In genomic region chr17:78064708-78065107, GRCh38 we compare ENCODE assay signal across 24 cellular contexts.
"Had no signal": no experiment of that assay in that cellular context is flagged by ENCODE, and none has a peak within 500 bp of the region (broad histone marks: within the 10 kb centered on the region; RNA-seq: fewer than 3 reads in every experiment).

No MANE protein-coding gene starts in this region.

- H3K27ac ChIP-seq: brain microvascular endothelial cell, coronary artery, epithelial cell of prostate, esophagus squamous epithelium, gastroesophageal sphincter, heart right ventricle, hepatocyte had no signal

- H3K9me3 Mint-ChIP-seq: activated naive CD4-positive, alpha-beta T cell treated with anti-CD3 and anti-CD28 coated beads for 36 hours; activated naive CD4-positive, alpha-beta T cell treated with anti-CD3 and anti-CD28 coated beads, Interleukin-2, amount 50 U/mL, for 24 hours; activated T-helper 1 cell treated with anti-CD3 and anti-CD28 coated beads, Interleukin-12 subunit alpha, Interleukin-12 subunit beta, Interleukin-2, Interleukin-4 antibody, amounts not matched to agents 30 ng/mL and 10 ng/mL and 1 ng/mL, durations not matched to agents 14 hours and 24 hours and 36 hours; activated T-helper 2 cell treated with anti-CD3 and anti-CD28 coated beads, Interferon-gamma antibody, Interleukin-2, Interleukin-4, amounts not matched to agents 10 μg/mL and 5 μg/mL and 100 μg/mL, durations not matched to agents 14 hours and 24 hours and 36 hours; central memory CD8-positive, alpha-beta T cell; WTC11 had no signal

- H3K4me3 Mint-ChIP-seq: activated naive CD4-positive, alpha-beta T cell treated with anti-CD3 and anti-CD28 coated beads for 36 hours; activated naive CD4-positive, alpha-beta T cell treated with anti-CD3 and anti-CD28 coated beads, Interleukin-2, amount 50 U/mL, for 24 hours; activated T-helper 1 cell treated with anti-CD3 and anti-CD28 coated beads, Interleukin-12 subunit alpha, Interleukin-12 subunit beta, Interleukin-2, Interleukin-4 antibody, amounts not matched to agents 30 ng/mL and 10 ng/mL and 1 ng/mL, durations not matched to agents 14 hours and 24 hours and 36 hours; central memory CD8-positive, alpha-beta T cell; WTC11 had no signal

- H3K36me3 Mint-ChIP-seq: activated naive CD4-positive, alpha-beta T cell treated with anti-CD3 and anti-CD28 coated beads, Interleukin-2, amount 50 U/mL, for 24 hours had no signal

- DNase-seq: activated CD4-positive, alpha-beta T cell treated with anti-CD3 and anti-CD28 coated beads for 1 hour; activated CD4-positive, alpha-beta T cell treated with anti-CD3 and anti-CD28 coated beads for 48 hours; activated CD8-positive, alpha-beta memory T cell treated with anti-CD3 and anti-CD28 coated beads, Interleukin-2, amount 50 U/mL, for 48 hours; activated effector memory CD4-positive, alpha-beta T cell treated with anti-CD3 and anti-CD28 coated beads, Interleukin-2, amount 50 U/mL, for 16 hours; activated naive CD4-positive, alpha-beta T cell treated with anti-CD3 and anti-CD28 coated beads for 36 hours; activated T-cell treated with anti-CD3 and anti-CD28 coated beads for 4 hours; activated T-cell treated with anti-CD3 and anti-CD28 coated beads, Interleukin-2, amount 50 U/mL, for 48 hours; amniotic stem cell; anterior cingulate cortex; brain microvascular endothelial cell; effector CD8-positive, alpha-beta T cell; esophagus squamous epithelium; foreskin melanocyte; heart right ventricle; T-helper 2 cell had no signal

- H3K4me1 Mint-ChIP-seq: WTC11 had no signal

- H3K9me3 ChIP-seq: esophagus squamous epithelium, gastroesophageal sphincter, heart right ventricle had no signal

- H3K36me3 ChIP-seq: brain microvascular endothelial cell had no signal

- H3K4me3 ChIP-seq: coronary artery, esophagus squamous epithelium, gastroesophageal sphincter, heart right ventricle, hepatocyte had no signal

- H3K4me1 ChIP-seq: esophagus squamous epithelium had no signal

- H3K27me3 ChIP-seq: brain microvascular endothelial cell, esophagus squamous epithelium, gastroesophageal sphincter, heart right ventricle, hepatocyte had no signal

- H3K27me3 Mint-ChIP-seq: activated naive CD4-positive, alpha-beta T cell treated with anti-CD3 and anti-CD28 coated beads, Interleukin-2, amount 50 U/mL, for 24 hours; central memory CD8-positive, alpha-beta T cell had no signal

- H3K27ac Mint-ChIP-seq: activated naive CD4-positive, alpha-beta T cell treated with anti-CD3 and anti-CD28 coated beads for 36 hours; activated naive CD4-positive, alpha-beta T cell treated with anti-CD3 and anti-CD28 coated beads, Interleukin-2, amount 50 U/mL, for 24 hours; activated T-helper 1 cell treated with anti-CD3 and anti-CD28 coated beads, Interleukin-12 subunit alpha, Interleukin-12 subunit beta, Interleukin-2, Interleukin-4 antibody, amounts not matched to agents 30 ng/mL and 10 ng/mL and 1 ng/mL, durations not matched to agents 14 hours and 24 hours and 36 hours; activated T-helper 2 cell treated with anti-CD3 and anti-CD28 coated beads, Interferon-gamma antibody, Interleukin-2, Interleukin-4, amounts not matched to agents 10 μg/mL and 5 μg/mL and 100 μg/mL, durations not matched to agents 14 hours and 24 hours and 36 hours; WTC11 had no signal
